In the genomic region with DNA sequence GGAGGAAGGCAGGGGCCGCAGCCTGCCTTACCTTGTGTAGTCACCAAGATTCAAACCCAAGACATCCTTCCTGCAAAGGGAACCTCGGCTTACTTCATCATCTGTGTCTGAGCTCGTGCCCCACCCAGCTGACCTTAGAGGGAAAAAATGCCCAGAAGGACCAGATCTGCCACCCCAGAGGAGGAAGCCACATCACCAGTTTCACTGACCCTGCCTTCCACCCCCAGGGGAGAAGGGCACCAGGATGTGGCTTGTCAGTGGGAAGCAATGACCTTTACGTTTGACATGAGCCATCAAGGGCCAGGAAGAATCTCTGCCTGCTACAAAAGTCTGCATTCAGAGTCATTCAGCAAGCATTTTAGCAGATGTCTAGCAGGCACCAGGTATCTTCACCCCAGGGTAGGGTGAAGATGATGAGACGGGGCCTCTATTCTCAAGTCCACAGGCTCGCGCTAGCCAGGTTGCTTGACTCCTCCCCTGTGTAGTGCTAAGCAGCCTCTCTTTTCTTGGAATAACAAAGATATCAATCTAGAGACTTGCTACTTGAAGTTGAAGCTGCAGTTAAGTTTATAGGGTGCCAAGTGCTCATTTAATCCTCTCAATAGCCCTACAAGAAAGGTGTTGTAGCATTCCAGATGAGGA, we compare ENCODE assay signal across 13 cellular contexts. TPM values are rescaled to one million over a fixed set of nuclear protein-coding genes. Genes with fewer than 3 reads are reported as not detected.
DNase-seq lines count a peak whose midpoint lies in the region; ATAC-seq and TF ChIP-seq lines count a peak whose summit lies in the region.
"Had no signal": no experiment of that assay in that cellular context is flagged by ENCODE, and none has a peak within 500 bp of the region (broad histone marks: within the 10 kb centered on the region; RNA-seq: fewer than 3 reads in every experiment).

No MANE protein-coding gene starts in this region.

- H3K79me2 ChIP-seq in SK-N-SH (ENCODE audit: insufficient read depth) (peaks cover 55% of the 10 kb centered on the region), PC-9 (ENCODE audit: low read depth) (peaks cover 55% of the 10 kb centered on the region)

- POLR2A ChIA-PET in SK-N-SH (lab: Yijun Ruan, JAX) (no interaction called here), PC-9 (lab: Charles Lee; ENCODE audit: unreplicated experiment) (interaction anchor here (0.6 to 0.8 kb wide), 3 partner anchors 20 to 63 kb away, joined by 3 to 7 read pairs (median 4); partner anchors contain the start of gene ID1), GM10248 (lab: Yijun Ruan, JAX) (interaction anchor here (0.6 kb wide), 1 partner anchor 35 kb away, joined by 7 read pairs; no protein-coding TSS in a partner anchor)

- H3K36me3 Mint-ChIP-seq in endodermal cell (ENCODE audit: low read depth): peaks cover 69% of the 10 kb centered on the region

- CTCF ChIA-PET in SK-N-SH (lab: Yijun Ruan, JAX): interaction anchor here (1.2 to 14.2 kb wide), 3 partner anchors 13 to 71 kb away, joined by 3 to 177 read pairs (median 60); no protein-coding TSS in a partner anchor
- CTCF ChIA-PET in PC-9 (lab: Charles Lee): interaction anchor here (1.8 to 1.9 kb wide), 2 partner anchors 25 to 70 kb away, joined by 6 to 8 read pairs; no protein-coding TSS in a partner anchor
- CTCF ChIA-PET in GM10248 (lab: Yijun Ruan, JAX): interaction anchor here (0.9 to 3.4 kb wide), 10 partner anchors 15 to 181 kb away, joined by 3 to 17 read pairs (median 6); partner anchors contain the start of gene HM13

- H3K27me3 ChIP-seq in SK-N-SH (ENCODE audit: insufficient read depth) (no peaks in the 10 kb centered on the region), PC-9 (ENCODE audit: insufficient read depth, low read depth) (no peaks in the 10 kb centered on the region), endodermal cell (ENCODE audit: control insufficient read depth, insufficient read depth, low read length, poor library complexity, severe bottlenecking) (no peaks in the 10 kb centered on the region)

- H3K27me3 Mint-ChIP-seq in endodermal cell (ENCODE audit: insufficient read depth): no peaks in the 10 kb centered on the region

- no peak overlapping the region for H3K4me3 Mint-ChIP-seq in endodermal cell

- H3K9me2 ChIP-seq in SK-N-SH: no peaks in the 10 kb centered on the region
- no peaks in the 10 kb centered on the region for H3K9me2 ChIP-seq in PC-9 (ENCODE audit: insufficient read depth)

- 64% methylated on average over 4 of the region's 7 CpGs for WGBS in SK-N-SH (ENCODE audit: low lambda C conversion rate)
- WGBS in endodermal cell (ENCODE audit: insufficient coverage in 1 of 2, insufficient read length in 1 of 2), 2 experiments: 97 to 98% methylated on average over 7 of the region's 7 CpGs

- peak overlapping the region; percentile 9; the same call in 1 of the 2 replicates for H3K9ac ChIP-seq in SK-N-SH
- H3K9ac ChIP-seq in endodermal cell (ENCODE audit: extremely low read depth, low read length, poor library complexity, severe bottlenecking): no peak overlapping the region

- intact Hi-C loops in PC-9 (cut with micrococcal nuclease; ENCODE audit: unreplicated experiment): loop anchor here (2.0 kb wide), 1 partner anchor 28 kb away; the partner anchor contains the start of gene HM13

- H3K4me2 ChIP-seq in SK-N-SH: peak overlapping the region; percentile 27; the same call in 1 of the 2 replicates
- peak overlapping the region; percentile 61 for H3K4me2 ChIP-seq in PC-9

- H3K4me3 ChIP-seq in SK-N-SH (ENCODE audit: low read depth in 2 of 2, low read length in 1 of 2) (no peak overlapping the region), PC-9 (no peak overlapping the region), endodermal cell (ENCODE audit: low read length) (no peak overlapping the region)

- ATAC-seq in SK-N-SH treated with all-trans-retinoic acid at 6 μM for 48 hours: no peak

- BruUV-seq in PC-9 (replicated peaks; lab: Mats Ljungman, UMichigan): no TSS peak

- H2AFZ ChIP-seq in SK-N-SH (ENCODE audit: low read depth) (no peak overlapping the region), PC-9 (no peak overlapping the region)

- H3K4me1 Mint-ChIP-seq in endodermal cell: no peaks in the 10 kb centered on the region

- H3K36me3 ChIP-seq in SK-N-SH (replicated peaks in 1 of 2; ENCODE audit: control insufficient read depth in 1 of 2, insufficient read depth in 2 of 2, low read length in 1 of 2) (peaks cover 30 to 47% of the 10 kb centered on the region in 2 experiments), PC-9 (ENCODE audit: low read depth) (peaks cover 36% of the 10 kb centered on the region), endodermal cell (ENCODE audit: control insufficient read depth, insufficient read depth, low read length) (peaks cover 68% of the 10 kb centered on the region)

- H3K9me3 ChIP-seq in SK-N-SH (no peaks in the 10 kb centered on the region), PC-9 (ENCODE audit: insufficient read depth, low read depth) (no peaks in the 10 kb centered on the region), endodermal cell (ENCODE audit: control insufficient read depth, low read length) (no peaks in the 10 kb centered on the region)

- H3K27ac ChIP-seq in SK-N-SH (ENCODE audit: low read depth in 2 of 2, low read length in 1 of 2): peak overlapping the region in 1 of 2 experiments; percentile 96; a peak in 3 of 4 replicates
- peak overlapping the region; percentile 89 for H3K27ac ChIP-seq in PC-9
- no peak overlapping the region for H3K27ac ChIP-seq in endodermal cell (ENCODE audit: low read depth, low read length)
- H3K27ac ChIP-seq: 22Rv1, WERI-Rb-1 had no signal

- DNase-seq in SK-N-SH: no peak
- peak; percentile 85 to 94 for DNase-seq in PC-9
- DNase-seq in endodermal cell: no peak
- peak; percentile 21 to 40 for DNase-seq in stimulated activated CD8-positive, alpha-beta memory T cell treated with anti-CD3 and anti-CD28 coated beads, Interleukin-15, amount 100 ng/mL, for 48 hours (ENCODE audit: low read depth in 2 of 2)
- DNase-seq in hypothalamus (lab: John Stamatoyannopoulos, UW): no peak
- DNase-seq in stimulated activated CD4-positive, alpha-beta T cell treated with anti-CD3 and anti-CD28 coated beads, Interleukin-1b, Interleukin-23, amount 100 ng/mL, for 48 hours: no peak
- no peak for DNase-seq in GM10248 (ENCODE audit: extremely low spot score)
- DNase-seq: dermis blood vessel endothelial cell, H7, NCI-H524 treated with DMSO at 0.1 percent for 48 hours, WERI-Rb-1 had no signal

- no peak for TF ChIP-seq RAD21 in SK-N-SH (IDR thresholded peaks at IDR 0.05; ENCODE audit: low read length)

- H3K9me3 Mint-ChIP-seq in endodermal cell: no peaks in the 10 kb centered on the region

- TF ChIP-seq CTCF in SK-N-SH (IDR thresholded peaks at IDR 0.05): no peak
- no peak for TF ChIP-seq CTCF in PC-9 (conservative IDR thresholded peaks at IDR 0.05)
- TF ChIP-seq CTCF in endodermal cell (conservative IDR thresholded peaks at IDR 0.05): no peak
- no peak for TF ChIP-seq CTCF in GM10248 (IDR thresholded peaks at IDR 0.05; ENCODE audit: control extremely low read depth, extremely low read depth, low read depth, missing control alignments)

- H4K20me1 ChIP-seq in SK-N-SH (ENCODE audit: insufficient read depth) (no peaks in the 10 kb centered on the region), PC-9 (ENCODE audit: insufficient read depth) (no peaks in the 10 kb centered on the region)

- H3K4me1 ChIP-seq in SK-N-SH (ENCODE audit: control insufficient read depth in 1 of 2, insufficient read depth in 2 of 2, low read depth in 1 of 2, low read length in 1 of 2) (peaks cover 8 to 33% of the 10 kb centered on the region in 2 experiments; a peak in 3 of 4 replicates), PC-9 (replicated peaks; ENCODE audit: insufficient read depth) (peaks cover 80% of the 10 kb centered on the region), endodermal cell (ENCODE audit: control insufficient read depth, insufficient read depth, low read length) (no peaks in the 10 kb centered on the region)

- peak in 1 of 2 experiments; percentile 85; a peak in 2 of 4 replicates for TF ChIP-seq EP300 in SK-N-SH (IDR thresholded peaks at IDR 0.05; ENCODE audit: borderline replicate concordance in 1 of 2, low read depth in 1 of 2, low read length in 1 of 2)

- H3F3A ChIP-seq in SK-N-SH (replicated peaks; ENCODE audit: insufficient read depth) (peaks cover 54% of the 10 kb centered on the region), PC-9 (ENCODE audit: insufficient read depth, low read depth) (peaks cover 83% of the 10 kb centered on the region)

- H3K27ac Mint-ChIP-seq in endodermal cell: peak overlapping the region; percentile 35

TF ChIP-seq in SK-N-SH, 30 proteins besides CTCF, POLR2A, EP300 and RAD21 (continues in another document):
- TF ChIP-seq, protein P1, sequence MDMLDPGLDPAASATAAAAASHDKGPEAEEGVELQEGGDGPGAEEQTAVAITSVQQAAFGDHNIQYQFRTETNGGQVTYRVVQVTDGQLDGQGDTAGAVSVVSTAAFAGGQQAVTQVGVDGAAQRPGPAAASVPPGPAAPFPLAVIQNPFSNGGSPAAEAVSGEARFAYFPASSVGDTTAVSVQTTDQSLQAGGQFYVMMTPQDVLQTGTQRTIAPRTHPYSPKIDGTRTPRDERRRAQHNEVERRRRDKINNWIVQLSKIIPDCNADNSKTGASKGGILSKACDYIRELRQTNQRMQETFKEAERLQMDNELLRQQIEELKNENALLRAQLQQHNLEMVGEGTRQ (IDR thresholded peaks at IDR 0.05; ENCODE audit: borderline replicate concordance, low read depth, low read length): no peak
- TF ChIP-seq NRF1 (IDR thresholded peaks at IDR 0.05; ENCODE audit: low read depth, low read length) (no peak), JUND (IDR thresholded peaks at IDR 0.05) (peak; percentile 46; the same call in 1 of the 2 replicates)

TF ChIP-seq in SK-N-SH treated with all-trans-retinoic acid at 6 μM for 48 hours, 23 proteins besides CTCF, POLR2A, EP300 and RAD21 (continues in another document):
- TF ChIP-seq SNAI2 (CRISPR knock-in tag; IDR thresholded peaks at IDR 0.05) (no peak), ZNF565 (CRISPR knock-in tag; conservative IDR thresholded peaks at IDR 0.05; ENCODE audit: low read depth) (no peak), ARNTL (CRISPR knock-in tag; IDR thresholded peaks at IDR 0.05; ENCODE audit: borderline replicate concordance, low read depth) (no peak)

RNA-seq across cellular contexts. Expression of gene HM13, which starts 28.1 kb away (rescaled TPM):
- polyA plus RNA-seq in SK-N-SH (2012; rRNA removed): 160 and 176 TPM in 2 replicates
- polyA plus RNA-seq in SK-N-SH (2012; cell fraction: cytosol; rRNA removed): 86.0 and 123 TPM in 2 replicates
- 153 and 200 TPM in 2 replicates for polyA plus RNA-seq in SK-N-SH (2012; cell fraction: nucleus; rRNA removed)
- total RNA-seq in PC-9 (2021): 220 and 272 TPM in 2 replicates
- total RNA-seq in endodermal cell: 100 to 1,000 TPM; 120 to 206 TPM
- 85.1 TPM for polyA plus RNA-seq in endodermal cell (2013, experiment 1 of 2)
- polyA plus RNA-seq in endodermal cell (2013, experiment 2 of 2): 81.4 TPM

Comparison
In these comparisons a context has a peak if more than half of its experiments do, and no peak if none do; other contexts are left out.
1. DNase-seq: peak in PC-9 (2 of 2) and stimulated activated CD8-positive, alpha-beta memory T cell treated with anti-CD3 and anti-CD28 coated beads, Interleukin-15, amount 100 ng/mL, for 48 hours (2 of 2); none in SK-N-SH (single experiment), endodermal cell (single experiment), hypothalamus (0 of 51), stimulated activated CD4-positive, alpha-beta T cell treated with anti-CD3 and anti-CD28 coated beads, Interleukin-1b, Interleukin-23, amount 100 ng/mL, for 48 hours (single experiment) and GM10248 (single experiment).